ENCODE assay signal across 15 cellular contexts in genomic region chr3:122760457-122761271, GRCh38. TPM values are rescaled to one million over a fixed set of nuclear protein-coding genes. Genes with fewer than 3 reads are reported as not detected.
DNase-seq lines count a peak whose midpoint lies in the region; ATAC-seq and TF ChIP-seq lines count a peak whose summit lies in the region.
"Had no signal": no experiment of that assay in that cellular context is flagged by ENCODE, and none has a peak within 500 bp of the region (broad histone marks: within the 10 kb centered on the region; RNA-seq: fewer than 3 reads in every experiment).

No MANE protein-coding gene starts in this region.

- H3K4me3 ChIP-seq in heart right ventricle (no peak overlapping the region), lower lobe of right lung (no peak overlapping the region), upper lobe of right lung (no peak overlapping the region)

- H3K27me3 ChIP-seq in heart right ventricle (no peaks in the 10 kb centered on the region), lower lobe of right lung (ENCODE audit: low read depth) (no peaks in the 10 kb centered on the region), upper lobe of right lung (no peaks in the 10 kb centered on the region)

- peak overlapping the region in 1 of 10 donors; percentile 59 for H3K27ac ChIP-seq in heart right ventricle
- peak overlapping the region; percentile 63 for H3K27ac ChIP-seq in lower lobe of right lung
- no peak overlapping the region for H3K27ac ChIP-seq in upper lobe of right lung
- H3K27ac ChIP-seq: KMS-11, parathyroid adenoma had no signal

- peaks cover 0 to 29% (median 0%) of the 10 kb centered on the region in 9 donors for H3K36me3 ChIP-seq in heart right ventricle
- peaks cover 12% of the 10 kb centered on the region for H3K36me3 ChIP-seq in lower lobe of right lung
- peaks cover 16% of the 10 kb centered on the region for H3K36me3 ChIP-seq in upper lobe of right lung

- WGBS in heart right ventricle, 2 donors, result 78 to 80% methylated on average over 3 of the region's 3 CpGs

- DNase-seq in Right ventricle myocardium superior (no peak), heart right ventricle (no peak), cerebellar cortex (ENCODE audit: low spot score) (peak; percentile 18), lower lobe of right lung (no peak), upper lobe of right lung (no peak), GM13977 (ENCODE audit: low spot score) (no peak)
- DNase-seq: activated CD4-positive, alpha-beta memory T cell treated with anti-CD3 and anti-CD28 coated beads for 36 hours; head of caudate nucleus; mammary epithelial cell; NCI-H2029 had no signal

- ATAC-seq in Right ventricle myocardium superior (ENCODE audit: poor library complexity), result peak; percentile 40
- ATAC-seq in heart right ventricle, result no peak
- peak; percentile 75 to 77 for ATAC-seq in lower lobe of right lung
- peak; percentile 75 for ATAC-seq in upper lobe of right lung
- ATAC-seq in HG02840 (IDR thresholded peaks at IDR 0.05; ENCODE audit: low FRiP score, unreplicated experiment), result no peak
- no peak for ATAC-seq in GM21381 (IDR thresholded peaks at IDR 0.05; ENCODE audit: unreplicated experiment)
- ATAC-seq: Right ventricle myocardium inferior had no signal

- H3K4me1 ChIP-seq in heart right ventricle (peaks cover 0 to 41% (median 9%) of the 10 kb centered on the region in 9 donors), lower lobe of right lung (peaks cover 23% of the 10 kb centered on the region), upper lobe of right lung (peaks cover 24% of the 10 kb centered on the region)
- H3K4me1 ChIP-seq: parathyroid adenoma had no signal

- H3K9me3 ChIP-seq in heart right ventricle (no peaks in the 10 kb centered on the region), lower lobe of right lung (no peaks in the 10 kb centered on the region), upper lobe of right lung (no peaks in the 10 kb centered on the region)

- intact Hi-C loops in Right ventricle myocardium superior (cut with DNase I), result no loop called here
- intact Hi-C loops in heart right ventricle (cut with DNase I), result loop anchor here in 1 of 10 donors (10.0 kb wide), 1 partner anchor 366 kb away; no protein-coding TSS in a partner anchor
- intact Hi-C loops in lower lobe of right lung (cut with DNase I), result no loop called here
- intact Hi-C loops in upper lobe of right lung (cut with DNase I), result no loop called here

- in situ Hi-C loops in GM13977 (cut with MboI; ENCODE audit: low pct_unique_long_range_greater_than_20kb, low sequenced_read_pairs, unreplicated experiment), result no loop called here

- TF ChIP-seq CTCF in heart right ventricle (IDR thresholded peaks at IDR 0.05) (no peak), lower lobe of right lung (IDR thresholded peaks at IDR 0.05) (no peak), upper lobe of right lung (IDR thresholded peaks at IDR 0.05) (no peak), GM13977 (IDR thresholded peaks at IDR 0.05; ENCODE audit: extremely low read depth, insufficient read depth, missing control alignments) (no peak)

RNA-seq across cellular contexts. Expression of gene HSPBAP1, which starts 33.0 kb away (rescaled TPM):
- total RNA-seq in Right ventricle myocardium superior (5.5 TPM), heart right ventricle (1 to 10 TPM; 2.7 to 6.8 (median 4.0) TPM), lower lobe of right lung (15.4 TPM), upper lobe of right lung (15.1 TPM)
- 10 to 100 TPM in 1 of 2 donors, 1 to 10 TPM in 1; 3.6 to 18.5 TPM for polyA plus RNA-seq in heart right ventricle

RNA-seq across cellular contexts. Expression of gene SLC49A4, which starts 34.2 kb away (rescaled TPM):
- total RNA-seq in Right ventricle myocardium superior (15.0 TPM), heart right ventricle (10 to 100 TPM; 13.2 to 19.7 (median 15.7) TPM), lower lobe of right lung (14.9 TPM), upper lobe of right lung (14.2 TPM)
- 1 to 10 TPM; 3.1 to 6.8 TPM for polyA plus RNA-seq in heart right ventricle

Comparison
In these comparisons a context has a peak if more than half of its experiments do, and no peak if none do; other contexts are left out.
1. ATAC-seq: peak in Right ventricle myocardium superior (single experiment), lower lobe of right lung (2 of 2) and upper lobe of right lung (single experiment); none in heart right ventricle (0 of 8), HG02840 (single experiment) and GM21381 (single experiment).